19 cellular contexts compared by ENCODE assay signal in genomic region chr7:157525501-157525915, GRCh38.
DNase-seq lines count a peak whose midpoint lies in the region; ATAC-seq, FAIRE-seq and TF ChIP-seq lines count a peak whose summit lies in the region.
"Had no signal": no experiment of that assay in that cellular context is flagged by ENCODE, and none has a peak within 500 bp of the region (broad histone marks: within the 10 kb centered on the region; RNA-seq: fewer than 3 reads in every experiment).

No MANE protein-coding gene starts in this region.

- TF ChIP-seq RAD21 in K562 (CRISPR knock-in tag; conservative IDR thresholded peaks at IDR 0.05 in 1 of 2, IDR thresholded peaks at IDR 0.05 in 1 of 2): no peak

- H3K79me2 ChIP-seq in K562 (ENCODE audit: control insufficient read depth, insufficient read depth, low read length): no peaks in the 10 kb centered on the region

- in situ Hi-C loops in K562 (cut with MboI): no loop called here

- H3K9me1 ChIP-seq in K562 (ENCODE audit: control insufficient read depth, insufficient read depth, low read length): no peaks in the 10 kb centered on the region

- 0 out of 2 replicates have a peak, but pooled peaks have one; percentile 31 for TF ChIP-seq EP300 in K562 (IDR thresholded peaks at IDR 0.05; ENCODE audit: low read length)

- H3K27ac ChIP-seq in K562 (ENCODE audit: extremely low read depth, low read depth, low read length): no peak overlapping the region
- no peak overlapping the region for H3K27ac ChIP-seq in ascending aorta
- H3K27ac ChIP-seq: 22Rv1 had no signal

- no peaks in the 10 kb centered on the region for H3K9me3 Mint-ChIP-seq in nephron progenitor cell
- H3K9me3 Mint-ChIP-seq: CD8-positive, alpha-beta memory T cell had no signal

- H3K9ac ChIP-seq in K562 (ENCODE audit: insufficient read depth in 1 of 2, low read depth in 2 of 2, low read length in 2 of 2): no peak overlapping the region

- H3K27me3 Mint-ChIP-seq in nephron progenitor cell (ENCODE audit: low read depth, poor library complexity): peaks cover 14% of the 10 kb centered on the region

- no peaks in the 10 kb centered on the region for H3K36me3 Mint-ChIP-seq in nephron progenitor cell (ENCODE audit: low read depth)

- no TSS peak for BruUV-seq in K562 (replicated peaks; lab: Mats Ljungman, UMichigan)

- intact Hi-C loops in K562 (cut with micrococcal nuclease) (no loop called here), ascending aorta (cut with DNase I) (no loop called here)

- H4K20me1 ChIP-seq in K562 (replicated peaks; ENCODE audit: control insufficient read depth, insufficient read depth, low read length): 0 out of 2 replicates have a peak, but pooled peaks cover 3% of the 10 kb centered on the region

- TF ChIP-seq CTCF in K562 (IDR thresholded peaks at IDR 0.05 in 2 of 3, conservative IDR thresholded peaks at IDR 0.05 in 1 of 3; ENCODE audit: insufficient read depth in 2 of 3, low read depth in 1 of 3, low read length in 3 of 3): no peak
- no peak for TF ChIP-seq CTCF in nephron progenitor cell (IDR thresholded peaks at IDR 0.05)
- no peak for TF ChIP-seq CTCF in ascending aorta (IDR thresholded peaks at IDR 0.05)

- POLR2A ChIA-PET in K562 (lab: Yijun Ruan, JAX): no interaction called here

- FAIRE-seq in K562 (lab: Jason Lieb, UNC): peak; percentile 95
- FAIRE-seq: GM18507 had no signal

- H3K27me3 ChIP-seq in K562 (ENCODE audit: control insufficient read depth in 2 of 2, insufficient read depth in 2 of 2, low read length in 2 of 2) (peaks cover 82 to 93% of the 10 kb centered on the region in 2 experiments), ascending aorta (no peaks in the 10 kb centered on the region)

- CTCF ChIA-PET in K562 (lab: Yijun Ruan, JAX; ENCODE audit: low intra/inter-chr PET ratio): no interaction called here

- no peak overlapping the region for H2AFZ ChIP-seq in K562 (ENCODE audit: low read depth, low read length)

- H3K36me3 ChIP-seq in K562 (ENCODE audit: control insufficient read depth, insufficient read depth, low read length) (no peaks in the 10 kb centered on the region), ascending aorta (no peaks in the 10 kb centered on the region)

- H3K4me3 ChIP-seq in Jurkat, Clone E6-1 (ENCODE audit: low read length): no peak overlapping the region
- H3K4me3 ChIP-seq in K562 (no peak overlapping the region), ascending aorta (no peak overlapping the region)

- H3K9me3 ChIP-seq in K562 (replicated peaks; ENCODE audit: control insufficient read depth, insufficient read depth, low read depth, low read length): no peaks in the 10 kb centered on the region
- H3K9me3 ChIP-seq in ascending aorta: no peaks in the 10 kb centered on the region

- H3K4me1 ChIP-seq in K562 (replicated peaks in 1 of 2; ENCODE audit: control insufficient read depth in 2 of 2, insufficient read depth in 2 of 2, low read length in 2 of 2): peaks cover 2 to 27% of the 10 kb centered on the region in 2 experiments; a peak in 3 of 5 replicates
- H3K4me1 ChIP-seq in ascending aorta: no peaks in the 10 kb centered on the region

- no peak overlapping the region for H3K4me3 Mint-ChIP-seq in nephron progenitor cell

- TF ChIP-seq POLR2A in K562 (conservative IDR thresholded peaks at IDR 0.05): no peak

- DNase-seq in DMS 273 (lab: John Stamatoyannopoulos, UW; ENCODE audit: unreplicated experiment) (peak; percentile 49), DMS 273 treated with DMSO at 0.1 percent for 48 hours (lab: John Stamatoyannopoulos, UW) (no peak), K562 (ENCODE audit: extremely low read depth in 1 of 4, low spot score in 3 of 4) (peak; percentile 67 to 82 (median 72)), nephron progenitor cell (no peak), ascending aorta (ENCODE audit: low spot score in 2 of 2) (no peak), COR-L47 (lab: John Stamatoyannopoulos, UW) (no peak)
- DNase-seq in Jurkat, Clone E6-1 (ENCODE audit: low read depth, low spot score): peak; percentile 11
- DNase-seq: CD8-positive, alpha-beta memory T cell; HCEC 1CT; IMR-90; NCI-H1048; NCI-H146; NCI-H2107; NCI-H345; NCI-H526 treated with DMSO at 0.1 percent for 48 hours; Right ventricle myocardium superior had no signal

- H3K4me1 Mint-ChIP-seq in nephron progenitor cell: peaks cover 51% of the 10 kb centered on the region

- peak overlapping the region; percentile 44 for H3K27ac Mint-ChIP-seq in nephron progenitor cell

- 3% methylated on average over 13 of the region's 23 CpGs for WGBS in K562 (ENCODE audit: insufficient coverage, low coverage, missing lambda C conversion rate)

- no peak for ATAC-seq in K562
- ATAC-seq in GM19324 (IDR thresholded peaks at IDR 0.05; ENCODE audit: low FRiP score, unreplicated experiment): no peak

- H3K4me2 ChIP-seq in K562 (ENCODE audit: insufficient read depth, low read length): peak overlapping the region; percentile 32; the same call in 1 of the 2 replicates

TF ChIP-seq in K562, 482 proteins besides CTCF, POLR2A, EP300 and RAD21 (continues in another document):
- TF ChIP-seq NUFIP1 (IDR thresholded peaks at IDR 0.05; ENCODE audit: partially characterized antibody): no peak
- TF ChIP-seq KDM1A (IDR thresholded peaks at IDR 0.05): no peak
- no peak for TF ChIP-seq UBTF (IDR thresholded peaks at IDR 0.05; ENCODE audit: borderline replicate concordance in 1 of 2, low read depth in 2 of 2, low read length in 2 of 2)
- 0 out of 2 replicates have a peak, but pooled peaks have one; percentile 46 for TF ChIP-seq ZNF197 (CRISPR knock-in tag; IDR thresholded peaks at IDR 0.05; ENCODE audit: low read depth)
- peak; percentile 42; the same call in 1 of the 2 replicates for TF ChIP-seq ESRRA (IDR thresholded peaks at IDR 0.05; ENCODE audit: borderline replicate concordance, low read depth)
- no peak for TF ChIP-seq MTA1 (IDR thresholded peaks at IDR 0.05; ENCODE audit: borderline replicate concordance)
- TF ChIP-seq JUND (IDR thresholded peaks at IDR 0.05; ENCODE audit: borderline replicate concordance, low read depth, low read length): peak; percentile 61; the same call in 1 of the 2 replicates
- no peak; the same call in 2 of the 3 replicates for TF ChIP-seq JUND (tag; IDR thresholded peaks at IDR 0.05; ENCODE audit: borderline replicate concordance, low read depth, low read length)
- peak; percentile 49 to 85 for TF ChIP-seq E2F6 (IDR thresholded peaks at IDR 0.05; ENCODE audit: borderline replicate concordance in 1 of 2, extremely low read depth in 1 of 2, insufficient read depth in 1 of 2, insufficient read length in 1 of 2, low read depth in 1 of 2, low read length in 1 of 2, poor library complexity in 1 of 2, severe bottlenecking in 1 of 2)
- TF ChIP-seq RBM25 (IDR thresholded peaks at IDR 0.05; ENCODE audit: low read depth, low read length, severe bottlenecking): peak; percentile 83
- no peak for TF ChIP-seq CAMTA2 (CRISPR knock-in tag; conservative IDR thresholded peaks at IDR 0.05)

Comparison
In these comparisons a context has a peak if more than half of its experiments do, and no peak if none do; other contexts are left out.
1. DNase-seq: peak in DMS 273 (single experiment), Jurkat, Clone E6-1 (single experiment) and K562 (4 of 4); none in DMS 273 treated with DMSO at 0.1 percent for 48 hours (single experiment), nephron progenitor cell (single experiment), ascending aorta (0 of 2) and COR-L47 (single experiment).